Comparison of ENCODE assay signal across 7 cellular contexts in genomic region chr2:241354668-241355658, GRCh38.
A peak's percentile ranks its signal among the peaks of the same experiment; 100 is the strongest.
DNase-seq lines count a peak whose midpoint lies in the region; ATAC-seq lines count a peak whose summit lies in the region.

No MANE protein-coding gene starts in this region.

- no peaks in the 10 kb centered on the region for H3K27me3 Mint-ChIP-seq in central memory CD8-positive, alpha-beta T cell

- no peaks in the 10 kb centered on the region for H3K9me3 Mint-ChIP-seq in central memory CD8-positive, alpha-beta T cell

- no peak overlapping the region for H3K27ac Mint-ChIP-seq in central memory CD8-positive, alpha-beta T cell (ENCODE audit: low read depth)

- ATAC-seq in GM19328 (IDR thresholded peaks at IDR 0.05; ENCODE audit: unreplicated experiment), result peak; percentile 33
- ATAC-seq in central memory CD8-positive, alpha-beta T cell (replicated peaks; ENCODE audit: extremely low read depth, poor library complexity, severe bottlenecking), result peak; percentile 19

- H3K4me3 Mint-ChIP-seq in central memory CD8-positive, alpha-beta T cell, result no peak overlapping the region

- peak; percentile 29 for DNase-seq in NCI-H1436 treated with DMSO at 0.1 percent for 48 hours (lab: John Stamatoyannopoulos, UW)
- DNase-seq in activated CD4-positive, CD25-positive, alpha-beta regulatory T cell (lab: John Stamatoyannopoulos, UW), result peak; percentile 35 to 69 (median 54)
- DNase-seq in central memory CD8-positive, alpha-beta T cell (ENCODE audit: low spot score in 2 of 2), result peak; percentile 24 to 59
- DNase-seq in kidney tubule cell (ENCODE audit: low spot score), result peak; percentile 82
- peak; percentile 87 for DNase-seq in stimulated activated CD4-positive, alpha-beta T cell treated with anti-CD3 and anti-CD28 coated beads, Interleukin-1b, Interleukin-23, amount 100 ng/mL, for 48 hours
- DNase-seq in KG1 (lab: John Stamatoyannopoulos, UW), result no peak

- H3K4me1 Mint-ChIP-seq in central memory CD8-positive, alpha-beta T cell, result peaks cover 12% of the 10 kb centered on the region

- H3K36me3 Mint-ChIP-seq in central memory CD8-positive, alpha-beta T cell (ENCODE audit: insufficient read depth), result peaks cover 25% of the 10 kb centered on the region
